ENCODE assay signal across 1 cellular context in the genomic region with DNA sequence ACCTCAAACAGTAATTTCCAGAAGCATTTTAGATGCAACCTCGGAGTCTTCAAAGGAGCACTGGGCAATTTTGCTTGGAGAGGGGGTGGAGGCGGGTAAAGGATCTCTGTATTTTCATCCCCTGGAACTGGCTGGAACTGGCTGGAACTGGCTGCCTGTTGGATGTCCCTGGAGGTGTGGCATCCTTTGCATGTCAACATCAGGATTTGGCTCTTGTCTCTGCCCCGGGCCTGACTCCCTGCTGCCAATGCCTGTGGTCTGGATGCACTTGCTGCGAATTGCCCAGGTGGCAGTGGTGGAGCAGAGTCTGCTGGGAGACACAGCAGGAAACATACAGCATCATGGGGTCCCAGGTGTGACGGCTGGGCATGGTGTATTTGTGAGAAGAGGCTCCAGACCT.
TF ChIP-seq lines count a peak whose summit lies in the region.

No MANE protein-coding gene starts in this region.

TF ChIP-seq in liver, 16 proteins besides CTCF, POLR2A, EP300 and RAD21 (continued from another document):
- TF ChIP-seq, protein P1, sequence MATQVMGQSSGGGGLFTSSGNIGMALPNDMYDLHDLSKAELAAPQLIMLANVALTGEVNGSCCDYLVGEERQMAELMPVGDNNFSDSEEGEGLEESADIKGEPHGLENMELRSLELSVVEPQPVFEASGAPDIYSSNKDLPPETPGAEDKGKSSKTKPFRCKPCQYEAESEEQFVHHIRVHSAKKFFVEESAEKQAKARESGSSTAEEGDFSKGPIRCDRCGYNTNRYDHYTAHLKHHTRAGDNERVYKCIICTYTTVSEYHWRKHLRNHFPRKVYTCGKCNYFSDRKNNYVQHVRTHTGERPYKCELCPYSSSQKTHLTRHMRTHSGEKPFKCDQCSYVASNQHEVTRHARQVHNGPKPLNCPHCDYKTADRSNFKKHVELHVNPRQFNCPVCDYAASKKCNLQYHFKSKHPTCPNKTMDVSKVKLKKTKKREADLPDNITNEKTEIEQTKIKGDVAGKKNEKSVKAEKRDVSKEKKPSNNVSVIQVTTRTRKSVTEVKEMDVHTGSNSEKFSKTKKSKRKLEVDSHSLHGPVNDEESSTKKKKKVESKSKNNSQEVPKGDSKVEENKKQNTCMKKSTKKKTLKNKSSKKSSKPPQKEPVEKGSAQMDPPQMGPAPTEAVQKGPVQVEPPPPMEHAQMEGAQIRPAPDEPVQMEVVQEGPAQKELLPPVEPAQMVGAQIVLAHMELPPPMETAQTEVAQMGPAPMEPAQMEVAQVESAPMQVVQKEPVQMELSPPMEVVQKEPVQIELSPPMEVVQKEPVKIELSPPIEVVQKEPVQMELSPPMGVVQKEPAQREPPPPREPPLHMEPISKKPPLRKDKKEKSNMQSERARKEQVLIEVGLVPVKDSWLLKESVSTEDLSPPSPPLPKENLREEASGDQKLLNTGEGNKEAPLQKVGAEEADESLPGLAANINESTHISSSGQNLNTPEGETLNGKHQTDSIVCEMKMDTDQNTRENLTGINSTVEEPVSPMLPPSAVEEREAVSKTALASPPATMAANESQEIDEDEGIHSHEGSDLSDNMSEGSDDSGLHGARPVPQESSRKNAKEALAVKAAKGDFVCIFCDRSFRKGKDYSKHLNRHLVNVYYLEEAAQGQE (IDR thresholded peaks at IDR 0.05) = peak; percentile 74
- peak; percentile 75 to 94 for TF ChIP-seq RXRA (IDR thresholded peaks at IDR 0.05)
- peak; percentile 37 to 42 for TF ChIP-seq EGR1 (IDR thresholded peaks at IDR 0.05; ENCODE audit: low read depth in 2 of 2)
- TF ChIP-seq ATF3 (IDR thresholded peaks at IDR 0.05) = no peak
- no peak for TF ChIP-seq NR2F2 (IDR thresholded peaks at IDR 0.05)
- peak; percentile 80 for TF ChIP-seq FOXA1 (IDR thresholded peaks at IDR 0.05)
- TF ChIP-seq, protein P2, sequence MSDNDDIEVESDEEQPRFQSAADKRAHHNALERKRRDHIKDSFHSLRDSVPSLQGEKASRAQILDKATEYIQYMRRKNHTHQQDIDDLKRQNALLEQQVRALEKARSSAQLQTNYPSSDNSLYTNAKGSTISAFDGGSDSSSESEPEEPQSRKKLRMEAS (IDR thresholded peaks at IDR 0.05) = no peak
- TF ChIP-seq YY1 (IDR thresholded peaks at IDR 0.05) = peak; percentile 81
- TF ChIP-seq JUND (IDR thresholded peaks at IDR 0.05) = peak in 1 of 2 donors; percentile 42
- TF ChIP-seq, protein P3, sequence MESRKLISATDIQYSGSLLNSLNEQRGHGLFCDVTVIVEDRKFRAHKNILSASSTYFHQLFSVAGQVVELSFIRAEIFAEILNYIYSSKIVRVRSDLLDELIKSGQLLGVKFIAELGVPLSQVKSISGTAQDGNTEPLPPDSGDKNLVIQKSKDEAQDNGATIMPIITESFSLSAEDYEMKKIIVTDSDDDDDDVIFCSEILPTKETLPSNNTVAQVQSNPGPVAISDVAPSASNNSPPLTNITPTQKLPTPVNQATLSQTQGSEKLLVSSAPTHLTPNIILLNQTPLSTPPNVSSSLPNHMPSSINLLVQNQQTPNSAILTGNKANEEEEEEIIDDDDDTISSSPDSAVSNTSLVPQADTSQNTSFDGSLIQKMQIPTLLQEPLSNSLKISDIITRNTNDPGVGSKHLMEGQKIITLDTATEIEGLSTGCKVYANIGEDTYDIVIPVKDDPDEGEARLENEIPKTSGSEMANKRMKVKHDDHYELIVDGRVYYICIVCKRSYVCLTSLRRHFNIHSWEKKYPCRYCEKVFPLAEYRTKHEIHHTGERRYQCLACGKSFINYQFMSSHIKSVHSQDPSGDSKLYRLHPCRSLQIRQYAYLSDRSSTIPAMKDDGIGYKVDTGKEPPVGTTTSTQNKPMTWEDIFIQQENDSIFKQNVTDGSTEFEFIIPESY (IDR thresholded peaks at IDR 0.05) = peak; percentile 61
- peak; percentile 35 for TF ChIP-seq HNF4G (IDR thresholded peaks at IDR 0.05)
- peak; percentile 90 for TF ChIP-seq FOXA2 (IDR thresholded peaks at IDR 0.05)
- TF ChIP-seq TAF1 (conservative IDR thresholded peaks at IDR 0.05) = no peak
